Comparison of ENCODE assay signal across 8 cellular contexts in the genomic region with DNA sequence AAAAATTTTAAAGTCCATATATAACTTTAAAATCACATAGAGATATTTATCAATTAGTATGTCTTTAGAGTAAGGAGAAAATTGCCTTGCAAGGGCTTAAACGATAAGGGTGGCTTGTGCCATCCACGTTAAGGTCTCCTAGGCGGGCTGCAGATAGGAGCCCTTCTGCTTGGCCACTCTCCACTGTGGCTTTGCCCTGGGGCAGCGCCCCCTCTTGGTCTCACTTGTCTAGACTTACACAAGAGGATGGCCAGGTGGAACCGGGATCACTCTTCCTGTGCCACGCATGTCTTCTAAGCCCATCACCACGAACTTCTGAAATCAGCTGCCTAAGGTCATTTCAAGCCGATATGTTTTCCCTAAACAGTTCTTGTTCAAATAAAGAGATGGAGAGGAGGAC. TPM values are rescaled to one million over a fixed set of nuclear protein-coding genes. Genes with fewer than 3 reads are reported as not detected.
A peak's percentile ranks its signal among the peaks of the same experiment; 100 is the strongest.
DNase-seq lines count a peak whose midpoint lies in the region; ATAC-seq, FAIRE-seq and TF ChIP-seq lines count a peak whose summit lies in the region.

No MANE protein-coding gene starts in this region.

- 84 to 88% (median 87%) methylated on average over 8 of the region's 8 CpGs for WGBS in small intestine, 3 donors

- TF ChIP-seq CTCF in AG10803 (conservative IDR thresholded peaks at IDR 0.05; ENCODE audit: low read length) = peak; percentile 45
- TF ChIP-seq CTCF in GM06990 (IDR thresholded peaks at IDR 0.05; ENCODE audit: insufficient read depth, low read length, poor library complexity, severe bottlenecking) = peak; percentile 45
- peak; percentile 49 for TF ChIP-seq CTCF in foreskin keratinocyte (conservative IDR thresholded peaks at IDR 0.05)

- H3K4me3 ChIP-seq in AG10803 (ENCODE audit: low read length) (no peak overlapping the region), GM06990 (replicated peaks; ENCODE audit: low read depth, low read length) (no peak overlapping the region), small intestine (ENCODE audit: low read depth in 1 of 2, low read length in 2 of 2) (no peak overlapping the region)

- no peak for ATAC-seq in foreskin keratinocyte
- no peak for ATAC-seq in GM21825 (IDR thresholded peaks at IDR 0.05; ENCODE audit: unreplicated experiment)

- DNase-seq in AG10803 (ENCODE audit: low read depth) = no peak
- DNase-seq in GM06990 (ENCODE audit: extremely low read depth, insufficient read length) = no peak
- peak; percentile 13 for DNase-seq in SW480 (ENCODE audit: low spot score)
- no peak for DNase-seq in foreskin keratinocyte
- DNase-seq in small intestine = no peak
- no peak for DNase-seq in LoVo (ENCODE audit: low spot score)
- DNase-seq in NCI-H2171 (lab: John Stamatoyannopoulos, UW) = no peak

- peaks cover 14% of the 10 kb centered on the region for H3K4me1 ChIP-seq in foreskin keratinocyte
- peaks cover 7 to 15% of the 10 kb centered on the region in 2 donors for H3K4me1 ChIP-seq in small intestine (ENCODE audit: control insufficient read depth in 2 of 2, insufficient read depth in 1 of 2, low read depth in 1 of 2, low read length in 1 of 2)

- H3K27me3 ChIP-seq in GM06990 (replicated peaks; ENCODE audit: control insufficient read depth, insufficient read depth, low read length) (no peaks in the 10 kb centered on the region), foreskin keratinocyte (no peaks in the 10 kb centered on the region), small intestine (ENCODE audit: control insufficient read depth in 2 of 2, insufficient read depth in 2 of 2, low read length in 2 of 2) (no peaks in the 10 kb centered on the region)

- H3K9me3 ChIP-seq in small intestine (ENCODE audit: control insufficient read depth, low read depth) = no peaks in the 10 kb centered on the region

- peaks cover 30% of the 10 kb centered on the region for H3K36me3 ChIP-seq in GM06990 (ENCODE audit: control insufficient read depth, insufficient read depth, low read length)
- H3K36me3 ChIP-seq in small intestine (ENCODE audit: control insufficient read depth in 2 of 2, insufficient read depth in 2 of 2, low read length in 2 of 2) = peaks cover 2 to 5% of the 10 kb centered on the region in 2 donors

- H3K27ac ChIP-seq in foreskin keratinocyte (no peak overlapping the region), small intestine (ENCODE audit: low read depth in 1 of 2, low read length in 1 of 2) (no peak overlapping the region)

- FAIRE-seq in small intestine (lab: Jason Lieb, UNC) = no peak

RNA-seq across cellular contexts. Expression of gene FPGS, which starts 2.9 kb away (rescaled TPM):
- total RNA-seq in foreskin keratinocyte = 72.6 and 77.1 TPM in 2 replicates
- polyA plus RNA-seq in foreskin keratinocyte (82.3 and 83.5 TPM in 2 replicates), small intestine (10 to 100 TPM; 24.4 to 45.8 (median 33.8) TPM)

RNA-seq across cellular contexts. Expression of gene CDK9, which starts 19.8 kb away (rescaled TPM):
- total RNA-seq in foreskin keratinocyte = 43.0 and 44.9 TPM in 2 replicates
- polyA plus RNA-seq in foreskin keratinocyte (52.9 and 58.9 TPM in 2 replicates), small intestine (10 to 100 TPM; 34.0 to 35.1 (median 34.2) TPM)

RNA-seq across cellular contexts. Expression of gene SH2D3C, which starts 27.2 kb away (rescaled TPM):
- 0.17 and 0.28 TPM in 2 replicates for total RNA-seq in foreskin keratinocyte
- polyA plus RNA-seq in foreskin keratinocyte (0.16 and 0.28 TPM in 2 replicates), small intestine (10 to 100 TPM in 1 of 3 donors, 1 to 10 TPM in 1, under 1 TPM in 1; 0.67 to 12.6 (median 3.8) TPM)

RNA-seq across cellular contexts. Expression of gene ENG, which starts 48.8 kb away (rescaled TPM):
- total RNA-seq in foreskin keratinocyte = 3.1 TPM in 2 replicates
- 4.9 and 5.4 TPM in 2 replicates for polyA plus RNA-seq in foreskin keratinocyte
- 10 to 100 TPM in 1 of 3 donors, 1 to 10 TPM in 2; 3.1 to 84.0 (median 5.7) TPM for polyA plus RNA-seq in small intestine
